ENCODE assay signal across 14 cellular contexts in the genomic region with DNA sequence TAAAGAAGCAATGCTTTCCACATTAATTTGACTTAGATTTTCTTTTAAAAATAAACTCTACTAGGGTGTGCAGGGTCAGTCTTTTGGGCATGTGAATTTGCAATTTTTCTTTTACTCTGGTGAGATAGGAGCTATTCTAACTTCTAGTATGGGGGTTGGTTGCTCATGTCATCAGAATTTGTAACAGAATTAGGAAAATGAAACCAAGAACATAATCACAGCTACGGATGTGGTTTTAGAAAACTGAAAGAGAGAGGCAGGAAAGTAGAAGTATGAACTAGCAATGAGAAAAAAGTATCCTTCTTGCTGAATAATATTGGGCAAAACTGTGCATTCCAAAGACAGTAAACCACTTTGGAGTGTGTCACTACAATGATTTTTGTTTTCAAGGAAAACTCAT. TPM values are rescaled to one million over a fixed set of nuclear protein-coding genes. Genes with fewer than 3 reads are reported as not detected.
A peak's percentile ranks its signal among the peaks of the same experiment; 100 is the strongest.
DNase-seq lines count a peak whose midpoint lies in the region; ATAC-seq, FAIRE-seq and TF ChIP-seq lines count a peak whose summit lies in the region.
"Had no signal": no experiment of that assay in that cellular context is flagged by ENCODE, and none has a peak within 500 bp of the region (broad histone marks: within the 10 kb centered on the region; RNA-seq: fewer than 3 reads in every experiment).

No MANE protein-coding gene starts in this region.

- H3K9me3 Mint-ChIP-seq in glutamatergic neuron (ENCODE audit: unreplicated experiment): peaks cover 5% of the 10 kb centered on the region

- no peak overlapping the region for H3K27ac Mint-ChIP-seq in glutamatergic neuron (ENCODE audit: unreplicated experiment)

- no peak overlapping the region for H3K27ac ChIP-seq in smooth muscle cell (ENCODE audit: low read depth)
- H3K27ac ChIP-seq: adrenal gland, upper lobe of right lung had no signal

- no peak for TF ChIP-seq POLR2A in GM12892 (IDR thresholded peaks at IDR 0.05; ENCODE audit: low read depth, low read length)

- H3K4me1 ChIP-seq in smooth muscle cell (ENCODE audit: low read depth): no peaks in the 10 kb centered on the region
- H3K4me1 ChIP-seq: adrenal gland, upper lobe of right lung had no signal

- H3K79me2 ChIP-seq in smooth muscle cell (ENCODE audit: low read depth): no peaks in the 10 kb centered on the region

- H3K36me3 Mint-ChIP-seq in glutamatergic neuron (ENCODE audit: unreplicated experiment): peaks cover 7% of the 10 kb centered on the region

- H3K36me3 ChIP-seq in smooth muscle cell (ENCODE audit: low read depth): peaks cover 8% of the 10 kb centered on the region

- ATAC-seq in HG03520 (IDR thresholded peaks at IDR 0.05; ENCODE audit: unreplicated experiment) (peak; percentile 74), HG03025 (IDR thresholded peaks at IDR 0.05; ENCODE audit: low FRiP score, unreplicated experiment) (no peak)
- ATAC-seq: upper lobe of right lung had no signal

- DNase-seq in GM12892 (ENCODE audit: insufficient read length): peak; percentile 14
- DNase-seq in GM20000 (ENCODE audit: low spot score): peak; percentile 56
- peak; percentile 32 for DNase-seq in central memory CD4-positive, alpha-beta T cell
- DNase-seq in smooth muscle cell (lab: John Stamatoyannopoulos, UW; ENCODE audit: unreplicated experiment): no peak
- DNase-seq in nucleus accumbens (lab: John Stamatoyannopoulos, UW): no peak
- no peak for DNase-seq in glutamatergic neuron
- DNase-seq: adrenal gland; NCI-H1694 treated with DMSO at 0.1 percent for 48 hours; stimulated activated CD4-positive, alpha-beta T cell treated with anti-CD3 and anti-CD28 coated beads, Interleukin-15, amount 100 ng/mL, for 24 hours; upper lobe of right lung had no signal

- H3K27me3 ChIP-seq in smooth muscle cell (ENCODE audit: low read depth): no peaks in the 10 kb centered on the region
- H3K27me3 ChIP-seq: adrenal gland, upper lobe of right lung had no signal

- H3K9ac ChIP-seq in smooth muscle cell (ENCODE audit: low read depth): no peak overlapping the region

- no peak overlapping the region for H3K4me3 Mint-ChIP-seq in glutamatergic neuron (ENCODE audit: unreplicated experiment)

- H3F3A ChIP-seq in smooth muscle cell (ENCODE audit: low read depth): no peaks in the 10 kb centered on the region

- H3K4me1 Mint-ChIP-seq in glutamatergic neuron (ENCODE audit: low read depth, unreplicated experiment): no peaks in the 10 kb centered on the region

- FAIRE-seq in GM12892 (lab: Jason Lieb, UNC): peak; percentile 36

- no peaks in the 10 kb centered on the region for H4K20me1 ChIP-seq in smooth muscle cell (ENCODE audit: low read depth)

- H3K4me3 ChIP-seq in smooth muscle cell: no peak overlapping the region
- H3K4me3 ChIP-seq: adrenal gland, lung, upper lobe of right lung had no signal

- WGBS in smooth muscle cell (ENCODE audit: low lambda C conversion rate): 89% methylated on average over 1 of the region's 1 CpG

- no peaks in the 10 kb centered on the region for H3K9me3 ChIP-seq in smooth muscle cell (replicated peaks; ENCODE audit: low read depth)
- H3K9me3 ChIP-seq: adrenal gland, upper lobe of right lung had no signal

- no peak overlapping the region for H2AFZ ChIP-seq in smooth muscle cell (ENCODE audit: low read depth)

- no peak for TF ChIP-seq CTCF in GM20000 (IDR thresholded peaks at IDR 0.05; ENCODE audit: extremely low read depth, missing control alignments)
- no peak for TF ChIP-seq CTCF in smooth muscle cell (IDR thresholded peaks at IDR 0.05; ENCODE audit: borderline replicate concordance, insufficient read depth, poor library complexity, severe bottlenecking)
- TF ChIP-seq CTCF in glutamatergic neuron (IDR thresholded peaks at IDR 0.05; ENCODE audit: partially characterized antibody, unreplicated experiment): no peak

- peaks cover 4% of the 10 kb centered on the region for H3K27me3 Mint-ChIP-seq in glutamatergic neuron (ENCODE audit: unreplicated experiment)

- H3K4me2 ChIP-seq in smooth muscle cell: no peak overlapping the region

RNA-seq across cellular contexts. Expression of gene ADPGK, which starts 43.4 kb away (rescaled TPM):
- 56.0 TPM for polyA plus RNA-seq in GM12892 (2012; ENCODE audit: missing spikeins)
- total RNA-seq in smooth muscle cell (67.3 and 70.0 TPM in 2 replicates), glutamatergic neuron (ENCODE audit: unreplicated experiment) (33.5 TPM)
- polyA plus RNA-seq in smooth muscle cell: 53.4 and 55.7 TPM in 2 replicates

RNA-seq across cellular contexts. Expression of gene BBS4, which starts 54.2 kb away (rescaled TPM):
- polyA plus RNA-seq in GM12892 (2012; ENCODE audit: missing spikeins): 14.6 TPM
- total RNA-seq in smooth muscle cell: 26.4 and 88.2 TPM in 2 replicates
- 23.0 and 31.2 TPM in 2 replicates for polyA plus RNA-seq in smooth muscle cell
- total RNA-seq in glutamatergic neuron (ENCODE audit: unreplicated experiment): 17.7 TPM

RNA-seq across cellular contexts. Expression of gene HIGD2B, which starts 54.2 kb away (rescaled TPM):
- not detected for polyA plus RNA-seq in GM12892 (2012; ENCODE audit: missing spikeins)
- total RNA-seq in smooth muscle cell: not detected in 2 replicates
- polyA plus RNA-seq in smooth muscle cell: 0.37 TPM in 1 of 2 replicates, not detected in the other
- total RNA-seq in glutamatergic neuron (ENCODE audit: unreplicated experiment): not detected
- total RNA-seq: adrenal gland, epithelial cell of proximal tubule, lung, upper lobe of right lung had no signal
- polyA plus RNA-seq: lung had no signal

Comparison
In these comparisons a context has a peak if more than half of its experiments do, and no peak if none do; other contexts are left out.
1. DNase-seq: peak in GM12892 (single experiment), GM20000 (single experiment) and central memory CD4-positive, alpha-beta T cell (single experiment); none in smooth muscle cell (single experiment), nucleus accumbens (0 of 56) and glutamatergic neuron (single experiment).